8 cellular contexts compared by ENCODE assay signal in genomic region chr1:228213917-228214808, GRCh38. TPM values are rescaled to one million over a fixed set of nuclear protein-coding genes. Genes with fewer than 3 reads are reported as not detected.
DNase-seq lines count a peak whose midpoint lies in the region; ATAC-seq and TF ChIP-seq lines count a peak whose summit lies in the region.

No MANE protein-coding gene starts in this region.

- DNase-seq in DND-41 (no peak), fibroblast of villous mesenchyme (ENCODE audit: low read depth) (no peak), gastrocnemius medialis (peak in 1 of 2 donors; percentile 26), DMS153 (lab: John Stamatoyannopoulos, UW) (no peak), OCI-M1 (lab: John Stamatoyannopoulos, UW) (no peak), OCI-M2 (lab: John Stamatoyannopoulos, UW; ENCODE audit: unreplicated experiment) (no peak)

- H3K36me3 ChIP-seq in DND-41 (ENCODE audit: insufficient read depth, low read length) (peaks cover 47% of the 10 kb centered on the region), SU-DHL-6 (ENCODE audit: low read length) (no peaks in the 10 kb centered on the region), gastrocnemius medialis (peaks cover 0 to 41% of the 10 kb centered on the region in 2 donors)

- H3K79me2 ChIP-seq in DND-41 (ENCODE audit: insufficient read depth, low read length): peaks cover 6% of the 10 kb centered on the region
- no peaks in the 10 kb centered on the region for H3K79me2 ChIP-seq in SU-DHL-6 (ENCODE audit: insufficient read depth, low read length)

- H3K9me3 ChIP-seq in DND-41 (ENCODE audit: insufficient read depth, low read length, severe bottlenecking) (no peaks in the 10 kb centered on the region), SU-DHL-6 (ENCODE audit: insufficient read depth, low read length) (no peaks in the 10 kb centered on the region), gastrocnemius medialis (no peaks in the 10 kb centered on the region)

- peak overlapping the region; percentile 95 for H3K4me2 ChIP-seq in DND-41 (ENCODE audit: insufficient read depth, low read length)
- H3K4me2 ChIP-seq in SU-DHL-6 (ENCODE audit: low read depth, low read length, poor library complexity, severe bottlenecking): peak overlapping the region; percentile 22

- in situ Hi-C loops in gastrocnemius medialis (cut with MboI; ENCODE audit: low sequenced_read_pairs in 4 of 4): no loop called here

- H3K4me1 ChIP-seq in DND-41 (ENCODE audit: insufficient read depth, low read length): peaks cover 25% of the 10 kb centered on the region
- peaks cover 29 to 70% of the 10 kb centered on the region in 2 donors for H3K4me1 ChIP-seq in gastrocnemius medialis

- H3K27ac ChIP-seq in DND-41 (ENCODE audit: low read length) (no peak overlapping the region; the same call in 1 of the 2 replicates), SU-DHL-6 (ENCODE audit: low read depth, low read length) (no peak overlapping the region), gastrocnemius medialis (peak overlapping the region; percentile 97 to 100 (median 100))

- no peak for TF ChIP-seq CTCF in DND-41 (IDR thresholded peaks at IDR 0.05; ENCODE audit: borderline replicate concordance, extremely low read depth, low read length, poor library complexity, severe bottlenecking)
- no peak for TF ChIP-seq CTCF in SU-DHL-6 (IDR thresholded peaks at IDR 0.05; ENCODE audit: insufficient read depth, low read length, poor library complexity, severe bottlenecking)
- no peak for TF ChIP-seq CTCF in fibroblast of villous mesenchyme (IDR thresholded peaks at IDR 0.05; ENCODE audit: insufficient read depth, low read depth, low read length)
- no peak for TF ChIP-seq CTCF in gastrocnemius medialis (IDR thresholded peaks at IDR 0.05 in 4 of 5, conservative IDR thresholded peaks at IDR 0.05 in 1 of 5)

- ATAC-seq in DND-41 (ENCODE audit: insufficient read depth, low read depth) (no peak), gastrocnemius medialis (no peak), GM18873 (IDR thresholded peaks at IDR 0.05; ENCODE audit: low FRiP score, unreplicated experiment) (no peak)

- intact Hi-C loops in gastrocnemius medialis (cut with DNase I; ENCODE audit: low total_unique reads): loop anchor here (5.0 kb wide), 1 partner anchor 63 kb away; no protein-coding TSS in a partner anchor

- H3K4me3 ChIP-seq in DND-41 (ENCODE audit: low read depth in 1 of 2, low read length in 2 of 2): peak overlapping the region in 1 of 2 experiments; percentile 52; a peak in 2 of 4 replicates
- no peak overlapping the region for H3K4me3 ChIP-seq in SU-DHL-6 (ENCODE audit: insufficient read depth, low read length, poor library complexity, severe bottlenecking)
- peak overlapping the region; percentile 74 for H3K4me3 ChIP-seq in fibroblast of villous mesenchyme (ENCODE audit: low read depth, low read length)
- peak overlapping the region; percentile 39 to 57 (median 52) for H3K4me3 ChIP-seq in gastrocnemius medialis

- H4K20me1 ChIP-seq in DND-41 (ENCODE audit: insufficient read depth, low read length): peaks cover 31% of the 10 kb centered on the region
- H4K20me1 ChIP-seq in SU-DHL-6 (ENCODE audit: low read depth, low read length): no peaks in the 10 kb centered on the region

- H3F3A ChIP-seq in SU-DHL-6 (ENCODE audit: insufficient read depth): no peaks in the 10 kb centered on the region

- TF ChIP-seq POLR2A in gastrocnemius medialis (IDR thresholded peaks at IDR 0.05): no peak

- H3K9me2 ChIP-seq in SU-DHL-6 (replicated peaks; ENCODE audit: insufficient read depth, low read length): no peaks in the 10 kb centered on the region

- H3K27me3 ChIP-seq in DND-41 (ENCODE audit: insufficient read depth, low read length, poor library complexity) (no peaks in the 10 kb centered on the region), SU-DHL-6 (ENCODE audit: low read length) (no peaks in the 10 kb centered on the region), gastrocnemius medialis (no peaks in the 10 kb centered on the region)

- H3K9ac ChIP-seq in DND-41 (ENCODE audit: low read depth, low read length) (peak overlapping the region; percentile 43; the same call in 1 of the 2 replicates), SU-DHL-6 (ENCODE audit: low read length) (no peak overlapping the region)

- H2AFZ ChIP-seq in DND-41 (ENCODE audit: low read depth, low read length) (no peak overlapping the region), SU-DHL-6 (ENCODE audit: low read depth, low read length, severe bottlenecking) (no peak overlapping the region)

RNA-seq across cellular contexts. Expression of gene OBSCN, which starts 6.3 kb away (rescaled TPM):
- total RNA-seq in fibroblast of villous mesenchyme: 13.0 and 14.5 TPM in 2 replicates
- total RNA-seq in gastrocnemius medialis: 1,000 to 10,000 TPM in 2 of 4 donors, 100 to 1,000 TPM in 2; 798 to 1,571 (median 1,162) TPM

RNA-seq across cellular contexts. Expression of gene IBA57, which starts 48.6 kb away (rescaled TPM):
- total RNA-seq in fibroblast of villous mesenchyme (3.5 and 4.3 TPM in 2 replicates), gastrocnemius medialis (10 to 100 TPM in 3 of 4 donors, 1 to 10 TPM in 1; 4.9 to 15.7 (median 12.3) TPM)

Comparison
In these comparisons a context has a peak if more than half of its experiments do, and no peak if none do; other contexts are left out.
1. H3K27ac ChIP-seq: peak in gastrocnemius medialis (4 of 4); none in DND-41 (single experiment) and SU-DHL-6 (single experiment).
2. RNA of gene OBSCN, which starts 6.3 kb away (total RNA-seq): 798 to 1,571 TPM in gastrocnemius medialis; 13.0 to 14.5 TPM in fibroblast of villous mesenchyme; every median in the first group is over 10 times any median in the second.